Comparison of ENCODE assay signal across 1 cellular context in genomic region chr1:223363057-223363855, GRCh38.
TF ChIP-seq lines count a peak whose summit lies in the region.

No MANE protein-coding gene starts in this region.

TF ChIP-seq in K562, 482 proteins besides CTCF, POLR2A, EP300 and RAD21:
- TF ChIP-seq GABPB1 (CRISPR knock-in tag; IDR thresholded peaks at IDR 0.05) (0 out of 2 replicates have a peak, but pooled peaks have one; percentile 13), RBM25 (IDR thresholded peaks at IDR 0.05; ENCODE audit: low read depth, low read length, severe bottlenecking) (no peak), TFAP4 (CRISPR knock-in tag; IDR thresholded peaks at IDR 0.05; ENCODE audit: borderline replicate concordance) (0 out of 2 replicates have a peak, but pooled peaks have one; percentile 27), ZNF174 (CRISPR knock-in tag; IDR thresholded peaks at IDR 0.05) (no peak), PML (IDR thresholded peaks at IDR 0.05; ENCODE audit: low read length) (no peak), MBD2 (IDR thresholded peaks at IDR 0.05; ENCODE audit: borderline replicate concordance, low read depth) (no peak), CCNT2 (IDR thresholded peaks at IDR 0.05; ENCODE audit: borderline replicate concordance, extremely low read depth, insufficient read length, low read depth, low read length) (no peak), RBM34 (IDR thresholded peaks at IDR 0.05; ENCODE audit: borderline replicate concordance, insufficient read depth, low read length) (no peak), ZBTB12 (CRISPR knock-in tag; IDR thresholded peaks at IDR 0.05) (no peak), BDP1 (IDR thresholded peaks at IDR 0.05; ENCODE audit: insufficient read depth, insufficient read length) (no peak), ZNF384 (IDR thresholded peaks at IDR 0.05; ENCODE audit: low read depth, low read length) (no peak), RNF219 (CRISPR knock-in tag; IDR thresholded peaks at IDR 0.05) (no peak), HOMEZ (CRISPR knock-in tag; IDR thresholded peaks at IDR 0.05) (no peak), LEF1 (IDR thresholded peaks at IDR 0.05) (no peak), XRCC4 (IDR thresholded peaks at IDR 0.05; ENCODE audit: extremely low read depth, insufficient read depth, insufficient read length) (no peak), UBTF (IDR thresholded peaks at IDR 0.05; ENCODE audit: borderline replicate concordance in 1 of 2, low read depth in 2 of 2, low read length in 2 of 2) (no peak), EGR1 (conservative IDR thresholded peaks at IDR 0.05) (peak; percentile 4; the same call in 1 of the 2 replicates), ETV6 (IDR thresholded peaks at IDR 0.05; ENCODE audit: borderline replicate concordance in 1 of 2, low read depth in 2 of 2, low read length in 1 of 2) (no peak), ETV6 (CRISPR knock-in tag; IDR thresholded peaks at IDR 0.05; ENCODE audit: borderline replicate concordance) (no peak), MEIS2 (IDR thresholded peaks at IDR 0.05; ENCODE audit: partially characterized antibody) (no peak), HNRNPL (IDR thresholded peaks at IDR 0.05; ENCODE audit: low read depth, low read length) (no peak), JUND (IDR thresholded peaks at IDR 0.05; ENCODE audit: borderline replicate concordance, low read depth, low read length) (no peak), JUND (tag; IDR thresholded peaks at IDR 0.05; ENCODE audit: borderline replicate concordance, low read depth, low read length) (no peak)
